ENCODE assay signal across 1 cellular context in genomic region chrX:24448762-24449161, GRCh38.
TF ChIP-seq lines count a peak whose summit lies in the region.

No MANE protein-coding gene starts in this region.

TF ChIP-seq in A549, 52 proteins besides CTCF, POLR2A, EP300 and RAD21 (continued from another document):
- TF ChIP-seq, protein P1, sequence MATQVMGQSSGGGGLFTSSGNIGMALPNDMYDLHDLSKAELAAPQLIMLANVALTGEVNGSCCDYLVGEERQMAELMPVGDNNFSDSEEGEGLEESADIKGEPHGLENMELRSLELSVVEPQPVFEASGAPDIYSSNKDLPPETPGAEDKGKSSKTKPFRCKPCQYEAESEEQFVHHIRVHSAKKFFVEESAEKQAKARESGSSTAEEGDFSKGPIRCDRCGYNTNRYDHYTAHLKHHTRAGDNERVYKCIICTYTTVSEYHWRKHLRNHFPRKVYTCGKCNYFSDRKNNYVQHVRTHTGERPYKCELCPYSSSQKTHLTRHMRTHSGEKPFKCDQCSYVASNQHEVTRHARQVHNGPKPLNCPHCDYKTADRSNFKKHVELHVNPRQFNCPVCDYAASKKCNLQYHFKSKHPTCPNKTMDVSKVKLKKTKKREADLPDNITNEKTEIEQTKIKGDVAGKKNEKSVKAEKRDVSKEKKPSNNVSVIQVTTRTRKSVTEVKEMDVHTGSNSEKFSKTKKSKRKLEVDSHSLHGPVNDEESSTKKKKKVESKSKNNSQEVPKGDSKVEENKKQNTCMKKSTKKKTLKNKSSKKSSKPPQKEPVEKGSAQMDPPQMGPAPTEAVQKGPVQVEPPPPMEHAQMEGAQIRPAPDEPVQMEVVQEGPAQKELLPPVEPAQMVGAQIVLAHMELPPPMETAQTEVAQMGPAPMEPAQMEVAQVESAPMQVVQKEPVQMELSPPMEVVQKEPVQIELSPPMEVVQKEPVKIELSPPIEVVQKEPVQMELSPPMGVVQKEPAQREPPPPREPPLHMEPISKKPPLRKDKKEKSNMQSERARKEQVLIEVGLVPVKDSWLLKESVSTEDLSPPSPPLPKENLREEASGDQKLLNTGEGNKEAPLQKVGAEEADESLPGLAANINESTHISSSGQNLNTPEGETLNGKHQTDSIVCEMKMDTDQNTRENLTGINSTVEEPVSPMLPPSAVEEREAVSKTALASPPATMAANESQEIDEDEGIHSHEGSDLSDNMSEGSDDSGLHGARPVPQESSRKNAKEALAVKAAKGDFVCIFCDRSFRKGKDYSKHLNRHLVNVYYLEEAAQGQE (IDR thresholded peaks at IDR 0.05), result no peak
- no peak for TF ChIP-seq CEBPB (IDR thresholded peaks at IDR 0.05)
- no peak for TF ChIP-seq NR3C1 (IDR thresholded peaks at IDR 0.05)
- no peak for TF ChIP-seq ZC3H11A (IDR thresholded peaks at IDR 0.05)
- TF ChIP-seq FOXS1 (CRISPR knock-in tag; IDR thresholded peaks at IDR 0.05), result no peak
TF ChIP-seq in A549: peak in this region for 0.
